Comparison of ENCODE assay signal across 8 cellular contexts in genomic region chr10:45464958-45465567, GRCh38.
DNase-seq lines count a peak whose midpoint lies in the region; ATAC-seq and TF ChIP-seq lines count a peak whose summit lies in the region.

No MANE protein-coding gene starts in this region.

- peaks cover 18% of the 10 kb centered on the region for H3K4me1 Mint-ChIP-seq in activated CD8-positive, alpha-beta T cell treated with anti-CD3 and anti-CD28 coated beads for 36 hours (ENCODE audit: low read depth)
- H3K4me1 Mint-ChIP-seq in memory B cell: peaks cover 71% of the 10 kb centered on the region

- CTCF ChIA-PET in activated CD8-positive, alpha-beta T cell treated with anti-CD3 and anti-CD28 coated beads for 36 hours (lab: Charles Lee): interaction anchor here (0.5 to 2.0 kb wide), 36 partner anchors 9 to 261 kb away, joined by 3 to 21 read pairs (median 4); partner anchors contain the start of genes WASHC2C and ZFAND4

- POLR2A ChIA-PET in activated CD8-positive, alpha-beta T cell treated with anti-CD3 and anti-CD28 coated beads for 36 hours (lab: Charles Lee): interaction anchor here (0.7 to 1.1 kb wide), 3 partner anchors 41 to 209 kb away, joined by 3 read pairs; no protein-coding TSS in a partner anchor

- H3K27ac ChIP-seq in dorsolateral prefrontal cortex: peak overlapping the region in 9 of 59 donors; percentile 13 to 74 (median 40)

- intact Hi-C loops in activated CD8-positive, alpha-beta T cell treated with anti-CD3 and anti-CD28 coated beads for 36 hours (cut with micrococcal nuclease): loop anchor here (5.0 to 10.0 kb wide), 2 partner anchors 207 to 260 kb away; partner anchors contain the start of genes WASHC2C and ZFAND4
- intact Hi-C loops in dorsolateral prefrontal cortex (cut with DNase I): loop anchor here (2.0 to 10.0 kb wide), 8 partner anchors 50 to 262 kb away; partner anchors contain the start of genes WASHC2C (in 2 of the 2) and ZFAND4 (in 2 of the 2)

- H3K4me3 Mint-ChIP-seq in activated CD8-positive, alpha-beta T cell treated with anti-CD3 and anti-CD28 coated beads for 36 hours: no peak overlapping the region
- peak overlapping the region; percentile 60 for H3K4me3 Mint-ChIP-seq in memory B cell

- no peaks in the 10 kb centered on the region for H3K27me3 Mint-ChIP-seq in activated CD8-positive, alpha-beta T cell treated with anti-CD3 and anti-CD28 coated beads for 36 hours
- H3K27me3 Mint-ChIP-seq in memory B cell: no peaks in the 10 kb centered on the region

- TF ChIP-seq CTCF in GM13977 (IDR thresholded peaks at IDR 0.05; ENCODE audit: extremely low read depth, insufficient read depth, missing control alignments): peak; percentile 96
- TF ChIP-seq CTCF in activated CD8-positive, alpha-beta T cell treated with anti-CD3 and anti-CD28 coated beads for 36 hours (IDR thresholded peaks at IDR 0.05): peak; percentile 94
- peak; percentile 75 to 96 (median 89) for TF ChIP-seq CTCF in dorsolateral prefrontal cortex (IDR thresholded peaks at IDR 0.05 in 54 of 56, conservative IDR thresholded peaks at IDR 0.05 in 2 of 56; ENCODE audit: low read depth in 1 of 56, partially characterized antibody in 56 of 56)

- H3K36me3 Mint-ChIP-seq in activated CD8-positive, alpha-beta T cell treated with anti-CD3 and anti-CD28 coated beads for 36 hours (ENCODE audit: low read depth): no peaks in the 10 kb centered on the region
- H3K36me3 Mint-ChIP-seq in memory B cell: peaks cover 13% of the 10 kb centered on the region

- H3K9me3 Mint-ChIP-seq in activated CD8-positive, alpha-beta T cell treated with anti-CD3 and anti-CD28 coated beads for 36 hours: no peaks in the 10 kb centered on the region
- H3K9me3 Mint-ChIP-seq in memory B cell: no peaks in the 10 kb centered on the region

- H3K27me3 ChIP-seq in dorsolateral prefrontal cortex: no peaks in the 10 kb centered on the region

- H3K4me3 ChIP-seq in dorsolateral prefrontal cortex: peak overlapping the region in 2 of 59 donors; percentile 5 to 10

- ATAC-seq in HG02943 (IDR thresholded peaks at IDR 0.05; ENCODE audit: low read depth, unreplicated experiment) (peak; percentile 60), memory B cell (ENCODE audit: low read depth) (peak; percentile 73)
- ATAC-seq in activated CD8-positive, alpha-beta T cell treated with anti-CD3 and anti-CD28 coated beads for 36 hours: peak; percentile 98

- H3K27ac Mint-ChIP-seq in activated CD8-positive, alpha-beta T cell treated with anti-CD3 and anti-CD28 coated beads for 36 hours: no peak overlapping the region
- H3K27ac Mint-ChIP-seq in memory B cell: peak overlapping the region; percentile 80

- DNase-seq in ACHN (peak; percentile 74), GM13977 (ENCODE audit: low spot score) (peak; percentile 80), NCI-H69 (lab: John Stamatoyannopoulos, UW) (peak; percentile 39), dorsolateral prefrontal cortex (peak; percentile 71 to 89 (median 82)), memory B cell (ENCODE audit: low spot score in 2 of 2) (peak; percentile 74 to 80)
- DNase-seq in activated CD8-positive, alpha-beta T cell treated with anti-CD3 and anti-CD28 coated beads for 36 hours: peak; percentile 85
- peak; percentile 32 to 34 for DNase-seq in stimulated activated CD8-positive, alpha-beta memory T cell treated with anti-CD3 and anti-CD28 coated beads, Interleukin-15, amount 100 ng/mL, for 4 hours (ENCODE audit: low read depth in 2 of 2)

- in situ Hi-C loops in ACHN (cut with HindIII; ENCODE audit: low pct_ligation_motif_present, low pct_unique_long_range_greater_than_20kb, low sequenced_read_pairs): no loop called here
- in situ Hi-C loops in GM13977 (cut with MboI; ENCODE audit: low pct_unique_long_range_greater_than_20kb, low sequenced_read_pairs, unreplicated experiment): loop anchor here (5.0 to 10.0 kb wide), 2 partner anchors 210 to 213 kb away; partner anchors contain the start of gene ZFAND4

Comparison
In these comparisons a context has a peak if more than half of its experiments do, and no peak if none do; other contexts are left out.
1. DNase-seq: peak in every context shown above with its lines; median percentile 85 in activated CD8-positive, alpha-beta T cell treated with anti-CD3 and anti-CD28 coated beads for 36 hours; 82 in dorsolateral prefrontal cortex; 80 in GM13977; 77 in memory B cell; 74 in ACHN; 39 in NCI-H69; 33 in stimulated activated CD8-positive, alpha-beta memory T cell treated with anti-CD3 and anti-CD28 coated beads, Interleukin-15, amount 100 ng/mL, for 4 hours.